ENCODE assay signal across 18 cellular contexts in the genomic region with DNA sequence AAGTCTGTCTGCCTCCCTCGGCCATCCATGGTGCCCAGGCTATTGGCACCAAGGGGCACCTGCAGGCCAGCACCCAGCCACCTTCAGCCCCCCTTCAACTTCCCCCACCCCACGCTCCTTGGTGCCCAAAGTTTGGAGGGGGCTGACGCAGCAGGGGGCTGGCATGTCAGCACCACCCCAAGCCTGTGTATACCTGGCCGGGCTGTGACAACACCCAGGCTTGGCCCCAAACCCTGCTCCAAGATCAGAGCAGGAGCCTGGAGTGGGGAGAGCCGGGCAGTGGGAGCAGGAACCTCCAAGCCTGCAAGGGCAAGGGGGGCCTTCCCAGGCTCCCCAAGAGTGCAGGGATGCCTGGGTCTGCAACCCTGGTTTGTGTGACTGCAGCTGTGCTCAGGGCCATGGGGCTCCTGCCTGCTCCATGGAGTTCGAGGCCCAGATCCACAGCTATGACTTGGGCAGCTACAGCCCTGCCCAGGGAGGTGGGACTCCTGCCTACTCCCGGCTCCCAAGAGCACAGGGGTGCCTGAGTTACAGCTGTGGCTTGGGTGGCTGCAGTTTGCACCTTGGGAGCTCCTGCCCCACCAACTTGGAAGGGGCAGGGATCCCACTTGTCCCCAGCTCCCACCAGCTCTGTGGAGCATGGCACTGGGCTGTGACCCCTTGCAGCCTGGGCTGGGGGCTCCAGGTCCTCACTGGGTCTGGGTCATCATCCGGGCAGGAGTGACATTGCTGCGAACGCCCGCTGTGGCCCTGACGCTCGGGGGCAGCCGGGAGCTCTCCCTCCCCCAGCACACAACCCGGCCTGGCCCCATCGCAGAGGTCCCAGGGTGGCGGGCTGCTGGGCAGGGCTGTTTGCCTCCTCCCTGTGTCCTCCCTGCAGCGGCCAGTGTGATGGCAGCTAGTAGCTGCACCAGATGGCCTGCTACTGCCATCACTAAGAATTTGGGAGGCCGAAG.
A peak's percentile ranks its signal among the peaks of the same experiment; 100 is the strongest.
DNase-seq lines count a peak whose midpoint lies in the region; ATAC-seq and TF ChIP-seq lines count a peak whose summit lies in the region.
"Had no signal": no experiment of that assay in that cellular context is flagged by ENCODE, and none has a peak within 500 bp of the region (broad histone marks: within the 10 kb centered on the region; RNA-seq: fewer than 3 reads in every experiment).

No MANE protein-coding gene starts in this region.

- H3K27me3 ChIP-seq in RWPE2 (ENCODE audit: insufficient read depth, poor library complexity, severe bottlenecking) = no peaks in the 10 kb centered on the region

- no peaks in the 10 kb centered on the region for H3K36me3 ChIP-seq in RWPE2 (ENCODE audit: low read depth)
- H3K36me3 ChIP-seq: BLaER1 had no signal

- H3K4me1 Mint-ChIP-seq in stimulated activated effector memory CD8-positive, alpha-beta T cell treated with anti-CD3 and anti-CD28 coated beads, Interleukin-12 subunit alpha, Interleukin-12 subunit beta, amount 100 ng/mL, for 72 hours = no peaks in the 10 kb centered on the region
- H3K4me1 Mint-ChIP-seq: B cell had no signal

- no peaks in the 10 kb centered on the region for H3K4me1 ChIP-seq in RWPE2 (ENCODE audit: insufficient read depth, poor library complexity, severe bottlenecking)

- ATAC-seq in RWPE2 (ENCODE audit: low read depth) (no peak), GM19351 (IDR thresholded peaks at IDR 0.05; ENCODE audit: unreplicated experiment) (no peak)
- ATAC-seq in stimulated activated effector memory CD8-positive, alpha-beta T cell treated with anti-CD3 and anti-CD28 coated beads, Interleukin-12 subunit alpha, Interleukin-12 subunit beta, amount 100 ng/mL, for 72 hours = peak; percentile 22
- ATAC-seq: CD8-positive, alpha-beta T cell had no signal

- H3K4me3 Mint-ChIP-seq in stimulated activated effector memory CD8-positive, alpha-beta T cell treated with anti-CD3 and anti-CD28 coated beads, Interleukin-12 subunit alpha, Interleukin-12 subunit beta, amount 100 ng/mL, for 72 hours = no peak overlapping the region
- H3K4me3 Mint-ChIP-seq: B cell; CD4-positive, CD25-positive, alpha-beta regulatory T cell; CD8-positive, alpha-beta T cell; GM23338 had no signal

- no peak for TF ChIP-seq CTCF in RWPE2 (IDR thresholded peaks at IDR 0.05; ENCODE audit: poor library complexity, severe bottlenecking)

- H3K27ac ChIP-seq in RWPE2 (ENCODE audit: poor library complexity, severe bottlenecking) = no peak overlapping the region
- H3K27ac ChIP-seq: 22Rv1, BLaER1, C4-2B had no signal

- H3K9me3 ChIP-seq in RWPE2 (ENCODE audit: severe bottlenecking) = no peaks in the 10 kb centered on the region

- peak; percentile 24 for DNase-seq in activated effector memory CD4-positive, alpha-beta T cell treated with anti-CD3 and anti-CD28 coated beads, Interleukin-2, amount 50 U/mL, for 16 hours
- DNase-seq in activated effector memory CD4-positive, alpha-beta T cell treated with Interleukin-2 at 50 U/mL for 16 hours = no peak
- DNase-seq in RWPE2 (ENCODE audit: low spot score) (peak; percentile 38), mesenteric fat pad (ENCODE audit: low spot score) (peak; percentile 83), ecto neural progenitor cell (ENCODE audit: low spot score) (no peak)
- DNase-seq in stimulated activated effector memory CD8-positive, alpha-beta T cell treated with anti-CD3 and anti-CD28 coated beads, Interleukin-12 subunit alpha, Interleukin-12 subunit beta, amount 100 ng/mL, for 72 hours (ENCODE audit: low spot score in 2 of 2) = no peak
- DNase-seq: Caco-2; CD4-positive, CD25-positive, alpha-beta regulatory T cell; CD8-positive, alpha-beta T cell; DMS153; DND-41; HCEC 1CT had no signal

- H3K27ac Mint-ChIP-seq in stimulated activated effector memory CD8-positive, alpha-beta T cell treated with anti-CD3 and anti-CD28 coated beads, Interleukin-12 subunit alpha, Interleukin-12 subunit beta, amount 100 ng/mL, for 72 hours = no peak overlapping the region
- H3K27ac Mint-ChIP-seq: B cell; CD4-positive, CD25-positive, alpha-beta regulatory T cell; CD8-positive, alpha-beta T cell; GM23338 had no signal

- no peaks in the 10 kb centered on the region for H3K9me3 Mint-ChIP-seq in stimulated activated effector memory CD8-positive, alpha-beta T cell treated with anti-CD3 and anti-CD28 coated beads, Interleukin-12 subunit alpha, Interleukin-12 subunit beta, amount 100 ng/mL, for 72 hours
- H3K9me3 Mint-ChIP-seq: CD4-positive, CD25-positive, alpha-beta regulatory T cell had no signal

- H3K4me3 ChIP-seq in RWPE2 (ENCODE audit: severe bottlenecking) = no peak overlapping the region
- H3K4me3 ChIP-seq: BLaER1, GM23338 had no signal

- H3K36me3 Mint-ChIP-seq in stimulated activated effector memory CD8-positive, alpha-beta T cell treated with anti-CD3 and anti-CD28 coated beads, Interleukin-12 subunit alpha, Interleukin-12 subunit beta, amount 100 ng/mL, for 72 hours = no peaks in the 10 kb centered on the region
- H3K36me3 Mint-ChIP-seq: CD4-positive, CD25-positive, alpha-beta regulatory T cell; CD8-positive, alpha-beta T cell had no signal

Comparison
In these comparisons a context has a peak if more than half of its experiments do, and no peak if none do; other contexts are left out.
1. DNase-seq: peak in activated effector memory CD4-positive, alpha-beta T cell treated with anti-CD3 and anti-CD28 coated beads, Interleukin-2, amount 50 U/mL, for 16 hours (single experiment), RWPE2 (single experiment) and mesenteric fat pad (single experiment); none in activated effector memory CD4-positive, alpha-beta T cell treated with Interleukin-2 at 50 U/mL for 16 hours (single experiment), stimulated activated effector memory CD8-positive, alpha-beta T cell treated with anti-CD3 and anti-CD28 coated beads, Interleukin-12 subunit alpha, Interleukin-12 subunit beta, amount 100 ng/mL, for 72 hours (0 of 2) and ecto neural progenitor cell (single experiment).